Comparison of ENCODE assay signal across 8 cellular contexts in genomic region chr4:41257257-41257900, GRCh38. TPM values are rescaled to one million over a fixed set of nuclear protein-coding genes. Genes with fewer than 3 reads are reported as not detected.
A peak's percentile ranks its signal among the peaks of the same experiment; 100 is the strongest.
DNase-seq lines count a peak whose midpoint lies in the region; ATAC-seq and TF ChIP-seq lines count a peak whose summit lies in the region.

No MANE protein-coding gene starts in this region.

- peaks cover 6% of the 10 kb centered on the region for H3K4me1 Mint-ChIP-seq in activated T-helper 2 cell treated with anti-CD3 and anti-CD28 coated beads, Interferon-gamma antibody, Interleukin-2, Interleukin-4, amounts not matched to agents 10 μg/mL and 5 μg/mL and 100 μg/mL, durations not matched to agents 14 hours and 24 hours and 36 hours (ENCODE audit: low read depth)

- H3K36me3 Mint-ChIP-seq in activated T-helper 2 cell treated with anti-CD3 and anti-CD28 coated beads, Interferon-gamma antibody, Interleukin-2, Interleukin-4, amounts not matched to agents 10 μg/mL and 5 μg/mL and 100 μg/mL, durations not matched to agents 14 hours and 24 hours and 36 hours (ENCODE audit: low read depth), result no peaks in the 10 kb centered on the region

- intact Hi-C loops in activated T-helper 2 cell treated with anti-CD3 and anti-CD28 coated beads, Interferon-gamma antibody, Interleukin-2, Interleukin-4, amounts not matched to agents 10 μg/mL and 5 μg/mL and 100 μg/mL, durations not matched to agents 14 hours and 24 hours and 36 hours (cut with micrococcal nuclease), result no loop called here

- no peak for TF ChIP-seq POLR2A in gastroesophageal sphincter (IDR thresholded peaks at IDR 0.05)

- H3K9me3 ChIP-seq in gastroesophageal sphincter, result no peaks in the 10 kb centered on the region

- H3K27me3 ChIP-seq in H7 (ENCODE audit: control insufficient read depth, insufficient read depth, low read length) (no peaks in the 10 kb centered on the region), gastroesophageal sphincter (peaks cover 32% of the 10 kb centered on the region)

- no peak for TF ChIP-seq EP300 in gastroesophageal sphincter (IDR thresholded peaks at IDR 0.05)

- H3K36me3 ChIP-seq in H7 (replicated peaks; ENCODE audit: control insufficient read depth, insufficient read depth, low read length) (peaks cover 33% of the 10 kb centered on the region), gastroesophageal sphincter (no peaks in the 10 kb centered on the region)

- peak overlapping the region in 1 of 4 donors; percentile 5 for H3K27ac ChIP-seq in gastroesophageal sphincter

- WGBS in gastroesophageal sphincter (ENCODE audit: low coverage in 1 of 2), 2 donors, result no CpG with 5 or more reads among the region's 69 CpGs

- peak; percentile 20 for DNase-seq in GM10248 (ENCODE audit: extremely low spot score)
- peak; percentile 88 for DNase-seq in H7
- peak; percentile 17 for DNase-seq in NCI-H1694 treated with DMSO at 0.1 percent for 48 hours (lab: John Stamatoyannopoulos, UW)
- DNase-seq in activated T-helper 2 cell treated with anti-CD3 and anti-CD28 coated beads, Interferon-gamma antibody, Interleukin-2, Interleukin-4, amounts not matched to agents 10 μg/mL and 5 μg/mL and 100 μg/mL, durations not matched to agents 14 hours and 24 hours and 36 hours (ENCODE audit: low spot score), result no peak
- DNase-seq in nucleus accumbens (lab: John Stamatoyannopoulos, UW), result peak in 50 of 56 donors; percentile 5 to 83 (median 54)
- no peak for DNase-seq in effector CD8-positive, alpha-beta T cell (lab: John Stamatoyannopoulos, UW)
- DNase-seq in SIG-M5 treated with dmso at 0.1 percent for 504 hours (lab: John Stamatoyannopoulos, UW; ENCODE audit: unreplicated experiment), result no peak

- H3K4me3 Mint-ChIP-seq in activated T-helper 2 cell treated with anti-CD3 and anti-CD28 coated beads, Interferon-gamma antibody, Interleukin-2, Interleukin-4, amounts not matched to agents 10 μg/mL and 5 μg/mL and 100 μg/mL, durations not matched to agents 14 hours and 24 hours and 36 hours (ENCODE audit: low read depth), result peak overlapping the region; percentile 51

- POLR2A ChIA-PET in GM10248 (lab: Yijun Ruan, JAX), result no interaction called here

- peaks cover 42% of the 10 kb centered on the region for H3K27me3 Mint-ChIP-seq in activated T-helper 2 cell treated with anti-CD3 and anti-CD28 coated beads, Interferon-gamma antibody, Interleukin-2, Interleukin-4, amounts not matched to agents 10 μg/mL and 5 μg/mL and 100 μg/mL, durations not matched to agents 14 hours and 24 hours and 36 hours (ENCODE audit: low read depth)

- H3K4me3 ChIP-seq in H7 (ENCODE audit: insufficient read depth, low read depth, low read length) (peak overlapping the region; percentile 97), gastroesophageal sphincter (peak overlapping the region; percentile 25 to 60)

- H3K9me3 Mint-ChIP-seq in activated T-helper 2 cell treated with anti-CD3 and anti-CD28 coated beads, Interferon-gamma antibody, Interleukin-2, Interleukin-4, amounts not matched to agents 10 μg/mL and 5 μg/mL and 100 μg/mL, durations not matched to agents 14 hours and 24 hours and 36 hours, result no peaks in the 10 kb centered on the region

- ATAC-seq in gastroesophageal sphincter, result peak; percentile 74

- CTCF ChIA-PET in GM10248 (lab: Yijun Ruan, JAX), result interaction anchor here (4.3 kb wide), 1 partner anchor 23 kb away, joined by 35 read pairs; no protein-coding TSS in a partner anchor

- H3K27ac Mint-ChIP-seq in activated T-helper 2 cell treated with anti-CD3 and anti-CD28 coated beads, Interferon-gamma antibody, Interleukin-2, Interleukin-4, amounts not matched to agents 10 μg/mL and 5 μg/mL and 100 μg/mL, durations not matched to agents 14 hours and 24 hours and 36 hours, result no peak overlapping the region

- TF ChIP-seq CTCF in GM10248 (IDR thresholded peaks at IDR 0.05; ENCODE audit: control extremely low read depth, extremely low read depth, low read depth, missing control alignments) (no peak), gastroesophageal sphincter (IDR thresholded peaks at IDR 0.05) (no peak)

- H3K4me1 ChIP-seq in gastroesophageal sphincter, result peaks cover 0 to 19% (median 10%) of the 10 kb centered on the region in 3 donors

RNA-seq across cellular contexts. Expression of gene UCHL1, which starts 0.7 kb away (rescaled TPM):
- total RNA-seq in H7 (2014; rRNA removed; shearing (Covaris generic)), result 1,085 and 1,354 TPM in 2 replicates
- 0.48 and 0.83 TPM in 2 replicates for total RNA-seq in activated T-helper 2 cell treated with anti-CD3 and anti-CD28 coated beads, Interferon-gamma antibody, Interleukin-2, Interleukin-4, amounts not matched to agents 10 μg/mL and 5 μg/mL and 100 μg/mL, durations not matched to agents 14 hours and 24 hours and 36 hours
- total RNA-seq in gastroesophageal sphincter, result 10 to 100 TPM in 3 of 4 donors, 1 to 10 TPM in 1; 9.8 to 43.0 (median 39.6) TPM

RNA-seq across cellular contexts. Expression of gene APBB2, which starts 43.0 kb away (rescaled TPM):
- total RNA-seq in H7 (2014; rRNA removed; shearing (Covaris generic)), result 33.4 and 33.9 TPM in 2 replicates
- total RNA-seq in activated T-helper 2 cell treated with anti-CD3 and anti-CD28 coated beads, Interferon-gamma antibody, Interleukin-2, Interleukin-4, amounts not matched to agents 10 μg/mL and 5 μg/mL and 100 μg/mL, durations not matched to agents 14 hours and 24 hours and 36 hours, result 0.73 and 1.4 TPM in 2 replicates
- 100 to 1,000 TPM in 1 of 4 donors, 10 to 100 TPM in 3; 66.3 to 133 (median 90.2) TPM for total RNA-seq in gastroesophageal sphincter

Comparison
In these comparisons a context has a peak if more than half of its experiments do, and no peak if none do; other contexts are left out.
1. DNase-seq: peak in GM10248 (single experiment), H7 (single experiment), NCI-H1694 treated with DMSO at 0.1 percent for 48 hours (single experiment) and nucleus accumbens (50 of 56); none in activated T-helper 2 cell treated with anti-CD3 and anti-CD28 coated beads, Interferon-gamma antibody, Interleukin-2, Interleukin-4, amounts not matched to agents 10 μg/mL and 5 μg/mL and 100 μg/mL, durations not matched to agents 14 hours and 24 hours and 36 hours (single experiment), effector CD8-positive, alpha-beta T cell (single experiment) and SIG-M5 treated with dmso at 0.1 percent for 504 hours (single experiment).
2. RNA of gene UCHL1, which starts 0.7 kb away (total RNA-seq): 1,085 to 1,354 TPM in H7; 9.8 to 43.0 TPM in gastroesophageal sphincter and 0.48 to 0.83 TPM in activated T-helper 2 cell treated with anti-CD3 and anti-CD28 coated beads, Interferon-gamma antibody, Interleukin-2, Interleukin-4, amounts not matched to agents 10 μg/mL and 5 μg/mL and 100 μg/mL, durations not matched to agents 14 hours and 24 hours and 36 hours; every median in the first group is over 10 times any median in the second.
3. RNA of gene APBB2, which starts 43.0 kb away (total RNA-seq): 66.3 to 133 TPM in gastroesophageal sphincter and 33.4 to 33.9 TPM in H7; 0.73 to 1.4 TPM in activated T-helper 2 cell treated with anti-CD3 and anti-CD28 coated beads, Interferon-gamma antibody, Interleukin-2, Interleukin-4, amounts not matched to agents 10 μg/mL and 5 μg/mL and 100 μg/mL, durations not matched to agents 14 hours and 24 hours and 36 hours; every median in the first group is over 10 times any median in the second.